ENCODE assay signal across 9 cellular contexts in genomic region chr11:22539851-22540376, GRCh38.
DNase-seq lines count a peak whose midpoint lies in the region; ATAC-seq and TF ChIP-seq lines count a peak whose summit lies in the region.
"Had no signal": no experiment of that assay in that cellular context is flagged by ENCODE, and none has a peak within 500 bp of the region (broad histone marks: within the 10 kb centered on the region; RNA-seq: fewer than 3 reads in every experiment).

No MANE protein-coding gene starts in this region.

- H3K4me1 ChIP-seq in mucosa of descending colon (ENCODE audit: low read depth): no peaks in the 10 kb centered on the region

- H3K9me3 ChIP-seq in mucosa of descending colon: no peaks in the 10 kb centered on the region

- no peak overlapping the region for H3K27ac ChIP-seq in 22Rv1

- H3K36me3 ChIP-seq in mucosa of descending colon (ENCODE audit: low read depth): no peaks in the 10 kb centered on the region

- peak; percentile 77 for ATAC-seq in GM19351 (IDR thresholded peaks at IDR 0.05; ENCODE audit: unreplicated experiment)
- no peak for ATAC-seq in mucosa of descending colon
- ATAC-seq in GM21786 (IDR thresholded peaks at IDR 0.05; ENCODE audit: unreplicated experiment): no peak

- intact Hi-C loops in mucosa of descending colon (cut with DNase I, micrococcal nuclease): no loop called here

- H3K4me3 ChIP-seq in foreskin fibroblast (ENCODE audit: low read depth in 1 of 2, low read length in 2 of 2): no peak overlapping the region
- no peak overlapping the region for H3K4me3 ChIP-seq in mucosa of descending colon

- DNase-seq in NCI-H748 treated with DMSO at 0.1 percent for 48 hours (lab: John Stamatoyannopoulos, UW) (peak; percentile 15), foreskin fibroblast (no peak), KG1 (lab: John Stamatoyannopoulos, UW) (no peak), mucosa of descending colon (no peak)
- DNase-seq in stimulated activated naive CD4-positive, alpha-beta T cell (lab: John Stamatoyannopoulos, UW): no peak
- DNase-seq: naive B cell had no signal

- TF ChIP-seq CTCF in 22Rv1 (IDR thresholded peaks at IDR 0.05): peak; percentile 66
- TF ChIP-seq CTCF in foreskin fibroblast (IDR thresholded peaks at IDR 0.05; ENCODE audit: low read depth, low read length): peak; percentile 69
- TF ChIP-seq CTCF in mucosa of descending colon (IDR thresholded peaks at IDR 0.05): no peak
